In genomic region chr11:15197696-15198095, GRCh38 we compare ENCODE assay signal across 19 cellular contexts.
DNase-seq lines count a peak whose midpoint lies in the region; ATAC-seq and TF ChIP-seq lines count a peak whose summit lies in the region.
"Had no signal": no experiment of that assay in that cellular context is flagged by ENCODE, and none has a peak within 500 bp of the region (broad histone marks: within the 10 kb centered on the region; RNA-seq: fewer than 3 reads in every experiment).

No MANE protein-coding gene starts in this region.

- no peak overlapping the region for H3K4me2 ChIP-seq in osteoblast (ENCODE audit: insufficient read depth, low read length)

- H3K27me3 ChIP-seq in MG63, result no peaks in the 10 kb centered on the region
- no peaks in the 10 kb centered on the region for H3K27me3 ChIP-seq in osteoblast (ENCODE audit: insufficient read depth, low read length)
- H3K27me3 ChIP-seq: SJSA1 had no signal

- intact Hi-C loops in sciatic nerve (cut with DNase I), result no loop called here

- no peak overlapping the region for H2AFZ ChIP-seq in osteoblast (ENCODE audit: low read length)

- ATAC-seq in HG03108 (IDR thresholded peaks at IDR 0.05; ENCODE audit: unreplicated experiment) (no peak), HG03521 (IDR thresholded peaks at IDR 0.05; ENCODE audit: unreplicated experiment) (no peak), sciatic nerve (no peak)
- ATAC-seq: K562, Panc1 had no signal

- H3K79me2 ChIP-seq in osteoblast (ENCODE audit: insufficient read depth, low read length), result no peaks in the 10 kb centered on the region

- no peak overlapping the region for H3K4me3 ChIP-seq in MG63
- H3K4me3 ChIP-seq in osteoblast (ENCODE audit: insufficient read depth, low read length), result no peak overlapping the region
- H3K4me3 ChIP-seq: K562, SJSA1 had no signal

- DNase-seq in EH (ENCODE audit: low read depth), result peak; percentile 49
- peak; percentile 64 for DNase-seq in MG63
- DNase-seq in fibroblast of peridontal ligament (ENCODE audit: extremely low read depth), result peak; percentile 67
- DNase-seq in osteoblast (ENCODE audit: insufficient read length, low spot score, missing footprints), result no peak
- DNase-seq in NCI-H2029 (lab: John Stamatoyannopoulos, UW), result no peak
- no peak for DNase-seq in sciatic nerve (ENCODE audit: low spot score)
- DNase-seq: AML-193, DMS79, H7, NCI-H1105 treated with DMSO at 0.1 percent for 48 hours, NCI-H1694, NCI-H2107, NCI-H524 had no signal

- peak overlapping the region; percentile 37 for H3K27ac ChIP-seq in osteoblast (ENCODE audit: low read depth, low read length)
- H3K27ac ChIP-seq: C4-2B, SJSA1 had no signal

- peaks cover 65% of the 10 kb centered on the region for H3K4me1 ChIP-seq in osteoblast (ENCODE audit: insufficient read depth, low read length)
- H3K4me1 ChIP-seq: SJSA1 had no signal

- no peak for TF ChIP-seq CTCF in osteoblast (IDR thresholded peaks at IDR 0.05; ENCODE audit: extremely low read depth, low read depth, low read length)

- H3K9me3 ChIP-seq in MG63, result no peaks in the 10 kb centered on the region
- no peaks in the 10 kb centered on the region for H3K9me3 ChIP-seq in osteoblast (ENCODE audit: low read depth, low read length)

- no peaks in the 10 kb centered on the region for H3K36me3 ChIP-seq in MG63
- H3K36me3 ChIP-seq in osteoblast (ENCODE audit: insufficient read depth, low read length), result no peaks in the 10 kb centered on the region
- H3K36me3 ChIP-seq: SJSA1 had no signal

- H4K20me1 ChIP-seq in osteoblast (ENCODE audit: insufficient read depth, low read length), result no peaks in the 10 kb centered on the region

Comparison
In these comparisons a context has a peak if more than half of its experiments do, and no peak if none do; other contexts are left out.
1. DNase-seq: peak in EH (single experiment), MG63 (single experiment) and fibroblast of peridontal ligament (single experiment); none in osteoblast (single experiment), NCI-H2029 (single experiment) and sciatic nerve (single experiment).